21 cellular contexts compared by ENCODE assay signal in genomic region chr12:121932176-121932536, GRCh38.
"Had no signal": no experiment of that assay in that cellular context is flagged by ENCODE, and none has a peak within 500 bp of the region (broad histone marks: within the 10 kb centered on the region; RNA-seq: fewer than 3 reads in every experiment).

No MANE protein-coding gene starts in this region.

- H3K36me3 Mint-ChIP-seq: natural killer cell had no signal

- FAIRE-seq: colon had no signal

- H2AFZ ChIP-seq: neural progenitor cell had no signal

- H3K4me2 ChIP-seq: neural progenitor cell, smooth muscle cell had no signal

- H3K27ac Mint-ChIP-seq: effector memory CD8-positive, alpha-beta T cell; natural killer cell had no signal

- H3K4me3 ChIP-seq: esophagus squamous epithelium, mucosa of descending colon, neural progenitor cell, ovary, smooth muscle cell, suprapubic skin, tibial nerve, upper lobe of right lung had no signal

- H3K9me3 Mint-ChIP-seq: dendritic cell treated with granulocyte-macrophage colony-stimulating factor and Interleukin-4, amounts not matched to agents 40 ng/mL and 50 ng/mL, for 4 days; effector memory CD8-positive, alpha-beta T cell; natural killer cell had no signal

- H3K4me3 Mint-ChIP-seq: dendritic cell treated with granulocyte-macrophage colony-stimulating factor and Interleukin-4, amounts not matched to agents 40 ng/mL and 50 ng/mL, for 4 days; effector memory CD8-positive, alpha-beta T cell; natural killer cell; neural progenitor cell had no signal

- H3K4me1 ChIP-seq: esophagus squamous epithelium, tibial nerve, upper lobe of right lung had no signal

- H3K27ac ChIP-seq: esophagus squamous epithelium, foreskin keratinocyte, neural progenitor cell, ovary, tibial nerve, upper lobe of right lung had no signal

- DNase-seq: effector memory CD8-positive, alpha-beta T cell; esophagus squamous epithelium; foreskin keratinocyte; head of caudate nucleus; hippocampal formation; kidney glomerular epithelial cell; mammary epithelial cell; mucosa of descending colon; natural killer cell; nucleus accumbens; right cardiac atrium; stimulated activated CD4-positive, alpha-beta T cell treated with anti-CD3 and anti-CD28 coated beads, Interleukin-2, amount 100 ng/mL, for 48 hours; stimulated activated naive CD8-positive, alpha-beta T cell treated with anti-CD3 and anti-CD28 coated beads, Interleukin-15, Interleukin-2, amounts not matched to agents 100 U/mL and 50 U/mL, for 24 hours; upper lobe of right lung had no signal

- ATAC-seq: effector memory CD8-positive, alpha-beta T cell; foreskin keratinocyte; mucosa of descending colon; natural killer cell; right cardiac atrium; stimulated activated naive CD8-positive, alpha-beta T cell treated with anti-CD3 and anti-CD28 coated beads, Interleukin-15, Interleukin-2, amounts not matched to agents 100 U/mL and 50 U/mL, for 24 hours had no signal

- H3K27me3 ChIP-seq: esophagus squamous epithelium, foreskin keratinocyte, neural progenitor cell, ovary, suprapubic skin, tibial nerve, upper lobe of right lung had no signal

- H3K9me3 ChIP-seq: esophagus squamous epithelium, mucosa of descending colon, ovary, suprapubic skin, upper lobe of right lung had no signal

- H3K36me3 ChIP-seq: neural progenitor cell, ovary, upper lobe of right lung had no signal

- H3K9ac ChIP-seq: neural progenitor cell had no signal
